Comparison of ENCODE assay signal across 8 cellular contexts in the genomic region with DNA sequence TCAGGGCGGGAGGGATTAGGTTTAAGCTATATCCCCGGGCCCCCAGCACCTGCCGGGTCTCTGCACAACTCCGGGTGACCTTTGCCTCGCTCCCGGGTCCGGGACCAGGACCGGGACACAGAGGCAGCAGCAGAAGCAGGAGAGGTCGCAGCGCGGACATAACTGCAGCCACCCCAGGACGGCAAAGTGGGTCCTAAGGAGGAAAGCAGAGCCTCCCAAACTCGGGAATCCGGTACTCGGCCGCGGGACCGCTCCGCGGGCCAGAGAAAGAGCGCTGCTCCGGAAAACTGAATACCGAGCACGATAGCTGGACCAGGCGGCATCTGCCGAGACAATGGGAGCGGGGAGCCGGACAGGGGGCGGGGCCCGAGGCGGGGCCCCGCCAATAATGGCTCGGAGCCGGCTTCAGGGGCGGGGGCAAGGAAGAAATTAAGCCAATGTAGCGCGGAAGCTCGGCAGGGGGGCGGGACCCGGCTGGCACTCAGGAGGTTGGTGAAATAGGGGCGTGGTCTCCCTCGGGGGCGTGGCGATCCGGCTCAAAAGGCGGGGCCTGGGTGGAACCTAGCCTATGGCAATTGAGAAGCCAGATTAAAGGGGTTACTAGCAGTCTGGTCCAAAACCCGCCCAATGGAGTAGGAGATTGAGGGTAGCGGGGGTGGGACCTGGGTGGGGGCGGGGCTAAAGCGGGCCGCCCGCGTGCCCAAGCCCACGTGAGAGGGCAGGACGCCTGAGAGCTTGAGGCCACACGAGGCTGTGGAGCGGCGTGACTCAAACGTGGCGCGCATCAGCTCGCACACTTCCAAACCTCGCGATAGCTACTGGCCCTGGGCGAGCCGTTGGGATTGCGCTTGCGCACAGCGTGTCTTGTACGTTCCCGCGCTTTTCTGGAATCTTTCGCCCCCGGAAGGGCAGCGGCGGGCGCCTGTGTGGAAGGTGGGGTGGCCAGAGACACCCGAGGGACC. TPM values are rescaled to one million over a fixed set of nuclear protein-coding genes. Genes with fewer than 3 reads are reported as not detected.
DNase-seq lines count a peak whose midpoint lies in the region; ATAC-seq and TF ChIP-seq lines count a peak whose summit lies in the region.

A gene with protein sequence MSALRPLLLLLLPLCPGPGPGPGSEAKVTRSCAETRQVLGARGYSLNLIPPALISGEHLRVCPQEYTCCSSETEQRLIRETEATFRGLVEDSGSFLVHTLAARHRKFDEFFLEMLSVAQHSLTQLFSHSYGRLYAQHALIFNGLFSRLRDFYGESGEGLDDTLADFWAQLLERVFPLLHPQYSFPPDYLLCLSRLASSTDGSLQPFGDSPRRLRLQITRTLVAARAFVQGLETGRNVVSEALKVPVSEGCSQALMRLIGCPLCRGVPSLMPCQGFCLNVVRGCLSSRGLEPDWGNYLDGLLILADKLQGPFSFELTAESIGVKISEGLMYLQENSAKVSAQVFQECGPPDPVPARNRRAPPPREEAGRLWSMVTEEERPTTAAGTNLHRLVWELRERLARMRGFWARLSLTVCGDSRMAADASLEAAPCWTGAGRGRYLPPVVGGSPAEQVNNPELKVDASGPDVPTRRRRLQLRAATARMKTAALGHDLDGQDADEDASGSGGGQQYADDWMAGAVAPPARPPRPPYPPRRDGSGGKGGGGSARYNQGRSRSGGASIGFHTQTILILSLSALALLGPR (minus strand): TSS at position 342 of the 962 bp plus-strand sequence. CDS start 182 bp downstream, at position 160.
A gene with protein sequence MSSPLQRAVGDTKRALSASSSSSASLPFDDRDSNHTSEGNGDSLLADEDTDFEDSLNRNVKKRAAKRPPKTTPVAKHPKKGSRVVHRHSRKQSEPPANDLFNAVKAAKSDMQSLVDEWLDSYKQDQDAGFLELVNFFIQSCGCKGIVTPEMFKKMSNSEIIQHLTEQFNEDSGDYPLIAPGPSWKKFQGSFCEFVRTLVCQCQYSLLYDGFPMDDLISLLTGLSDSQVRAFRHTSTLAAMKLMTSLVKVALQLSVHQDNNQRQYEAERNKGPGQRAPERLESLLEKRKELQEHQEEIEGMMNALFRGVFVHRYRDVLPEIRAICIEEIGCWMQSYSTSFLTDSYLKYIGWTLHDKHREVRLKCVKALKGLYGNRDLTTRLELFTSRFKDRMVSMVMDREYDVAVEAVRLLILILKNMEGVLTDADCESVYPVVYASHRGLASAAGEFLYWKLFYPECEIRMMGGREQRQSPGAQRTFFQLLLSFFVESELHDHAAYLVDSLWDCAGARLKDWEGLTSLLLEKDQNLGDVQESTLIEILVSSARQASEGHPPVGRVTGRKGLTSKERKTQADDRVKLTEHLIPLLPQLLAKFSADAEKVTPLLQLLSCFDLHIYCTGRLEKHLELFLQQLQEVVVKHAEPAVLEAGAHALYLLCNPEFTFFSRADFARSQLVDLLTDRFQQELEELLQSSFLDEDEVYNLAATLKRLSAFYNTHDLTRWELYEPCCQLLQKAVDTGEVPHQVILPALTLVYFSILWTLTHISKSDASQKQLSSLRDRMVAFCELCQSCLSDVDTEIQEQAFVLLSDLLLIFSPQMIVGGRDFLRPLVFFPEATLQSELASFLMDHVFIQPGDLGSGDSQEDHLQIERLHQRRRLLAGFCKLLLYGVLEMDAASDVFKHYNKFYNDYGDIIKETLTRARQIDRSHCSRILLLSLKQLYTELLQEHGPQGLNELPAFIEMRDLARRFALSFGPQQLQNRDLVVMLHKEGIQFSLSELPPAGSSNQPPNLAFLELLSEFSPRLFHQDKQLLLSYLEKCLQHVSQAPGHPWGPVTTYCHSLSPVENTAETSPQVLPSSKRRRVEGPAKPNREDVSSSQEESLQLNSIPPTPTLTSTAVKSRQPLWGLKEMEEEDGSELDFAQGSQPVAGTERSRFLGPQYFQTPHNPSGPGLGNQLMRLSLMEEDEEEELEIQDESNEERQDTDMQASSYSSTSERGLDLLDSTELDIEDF (plus strand): TSS at position 879 of the 962 bp plus-strand sequence. CDS start 2,639 bp downstream, outside the sequence.

- peak; percentile 84 for ATAC-seq in HG03159 (IDR thresholded peaks at IDR 0.05; ENCODE audit: unreplicated experiment)
- ATAC-seq in WTC11 = peak; percentile 95

- H3K4me1 Mint-ChIP-seq in WTC11 = peaks cover 29% of the 10 kb centered on the region

- TF ChIP-seq CTCF in WTC11 (IDR thresholded peaks at IDR 0.05) = no peak

- peaks cover 51% of the 10 kb centered on the region for H3K27me3 Mint-ChIP-seq in WTC11 (ENCODE audit: low read depth)

- peak; percentile 96 for DNase-seq in AG08396 (ENCODE audit: low spot score)
- peak; percentile 98 for DNase-seq in NCI-H2227 (lab: John Stamatoyannopoulos, UW; ENCODE audit: unreplicated experiment)
- peak; percentile 100 for DNase-seq in WTC11 (ENCODE audit: low spot score)
- DNase-seq in caudate nucleus (lab: John Stamatoyannopoulos, UW) = peak in 60 of 61 donors; percentile 39 to 94 (median 86)
- DNase-seq in islet precursor cell = peak; percentile 98
- DNase-seq in stimulated activated CD4-positive, alpha-beta T cell treated with anti-CD3 and anti-CD28 coated beads, Interleukin-12 subunit alpha, Interleukin-12 subunit beta, amount 100 ng/mL, for 4 hours = peak; percentile 98

- H3K27ac ChIP-seq in caudate nucleus (ENCODE audit: low read depth, low read length) = no peak within 1 kb of the TSS

- POLR2A ChIA-PET in WTC11 (lab: Charles Lee) = interaction anchor here (1.0 to 1.5 kb wide), 4 partner anchors 9 to 76 kb away, joined by 3 to 21 read pairs (median 3); partner anchors contain the start of genes AP4M1, GAL3ST4, LAMTOR4 and MCM7

- peaks cover 22% of the 10 kb centered on the region for H3K36me3 Mint-ChIP-seq in WTC11

- in situ Hi-C loops in GM18951 (cut with MboI; ENCODE audit: low sequenced_read_pairs, unreplicated experiment) = no loop called here

- peak within 1 kb of the TSS; percentile 92 for H3K4me3 Mint-ChIP-seq in WTC11

- TF ChIP-seq POLR2A in GM18951 (IDR thresholded peaks at IDR 0.05; ENCODE audit: extremely low read depth, insufficient read depth, insufficient read length) = peak; percentile 59

- H3K27ac Mint-ChIP-seq in WTC11 = no peak within 1 kb of the TSS

- CTCF ChIA-PET in WTC11 (lab: Charles Lee) = interaction anchor here (0.5 to 2.3 kb wide), 14 partner anchors 9 to 168 kb away, joined by 3 to 16 read pairs (median 4); partner anchors contain the start of gene GAL3ST4

- H3K9me3 Mint-ChIP-seq in WTC11 = no peaks in the 10 kb centered on the region

TF ChIP-seq in WTC11, 78 proteins besides CTCF, POLR2A, EP300 and RAD21 (continues in another document):
- TF ChIP-seq KAT7 (CRISPR knock-in tag; IDR thresholded peaks at IDR 0.05; ENCODE audit: borderline replicate concordance) = no peak
- 0 out of 2 replicates have a peak, but pooled peaks have one; percentile 39 for TF ChIP-seq NR1H2 (CRISPR knock-in tag; IDR thresholded peaks at IDR 0.05)
- TF ChIP-seq TP53 (CRISPR knock-in tag; IDR thresholded peaks at IDR 0.05) = peak; percentile 97
- TF ChIP-seq USF2 (CRISPR knock-in tag; IDR thresholded peaks at IDR 0.05) = peak; percentile 83
- TF ChIP-seq, protein P1, sequence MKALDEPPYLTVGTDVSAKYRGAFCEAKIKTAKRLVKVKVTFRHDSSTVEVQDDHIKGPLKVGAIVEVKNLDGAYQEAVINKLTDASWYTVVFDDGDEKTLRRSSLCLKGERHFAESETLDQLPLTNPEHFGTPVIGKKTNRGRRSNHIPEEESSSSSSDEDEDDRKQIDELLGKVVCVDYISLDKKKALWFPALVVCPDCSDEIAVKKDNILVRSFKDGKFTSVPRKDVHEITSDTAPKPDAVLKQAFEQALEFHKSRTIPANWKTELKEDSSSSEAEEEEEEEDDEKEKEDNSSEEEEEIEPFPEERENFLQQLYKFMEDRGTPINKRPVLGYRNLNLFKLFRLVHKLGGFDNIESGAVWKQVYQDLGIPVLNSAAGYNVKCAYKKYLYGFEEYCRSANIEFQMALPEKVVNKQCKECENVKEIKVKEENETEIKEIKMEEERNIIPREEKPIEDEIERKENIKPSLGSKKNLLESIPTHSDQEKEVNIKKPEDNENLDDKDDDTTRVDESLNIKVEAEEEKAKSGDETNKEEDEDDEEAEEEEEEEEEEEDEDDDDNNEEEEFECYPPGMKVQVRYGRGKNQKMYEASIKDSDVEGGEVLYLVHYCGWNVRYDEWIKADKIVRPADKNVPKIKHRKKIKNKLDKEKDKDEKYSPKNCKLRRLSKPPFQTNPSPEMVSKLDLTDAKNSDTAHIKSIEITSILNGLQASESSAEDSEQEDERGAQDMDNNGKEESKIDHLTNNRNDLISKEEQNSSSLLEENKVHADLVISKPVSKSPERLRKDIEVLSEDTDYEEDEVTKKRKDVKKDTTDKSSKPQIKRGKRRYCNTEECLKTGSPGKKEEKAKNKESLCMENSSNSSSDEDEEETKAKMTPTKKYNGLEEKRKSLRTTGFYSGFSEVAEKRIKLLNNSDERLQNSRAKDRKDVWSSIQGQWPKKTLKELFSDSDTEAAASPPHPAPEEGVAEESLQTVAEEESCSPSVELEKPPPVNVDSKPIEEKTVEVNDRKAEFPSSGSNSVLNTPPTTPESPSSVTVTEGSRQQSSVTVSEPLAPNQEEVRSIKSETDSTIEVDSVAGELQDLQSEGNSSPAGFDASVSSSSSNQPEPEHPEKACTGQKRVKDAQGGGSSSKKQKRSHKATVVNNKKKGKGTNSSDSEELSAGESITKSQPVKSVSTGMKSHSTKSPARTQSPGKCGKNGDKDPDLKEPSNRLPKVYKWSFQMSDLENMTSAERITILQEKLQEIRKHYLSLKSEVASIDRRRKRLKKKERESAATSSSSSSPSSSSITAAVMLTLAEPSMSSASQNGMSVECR (CRISPR knock-in tag; IDR thresholded peaks at IDR 0.05; ENCODE audit: borderline replicate concordance) = peak; percentile 97
- peak; percentile 98 for TF ChIP-seq ZNF232 (CRISPR knock-in tag; IDR thresholded peaks at IDR 0.05)
- TF ChIP-seq E2F4 (CRISPR knock-in tag; IDR thresholded peaks at IDR 0.05; ENCODE audit: borderline replicate concordance, low read depth) = peak; percentile 90

RNA-seq across cellular contexts. Expression of the first gene that starts in this region (rescaled TPM):
- total RNA-seq in WTC11 (2021) = 52.1 to 63.9 TPM (median 63.0 TPM) in 3 replicates

RNA-seq across cellular contexts. Expression of the second gene that starts in this region (rescaled TPM):
- total RNA-seq in WTC11 (2021) = 5.2 to 7.6 TPM (median 5.5 TPM) in 3 replicates
